11 cellular contexts compared by ENCODE assay signal in the genomic region with DNA sequence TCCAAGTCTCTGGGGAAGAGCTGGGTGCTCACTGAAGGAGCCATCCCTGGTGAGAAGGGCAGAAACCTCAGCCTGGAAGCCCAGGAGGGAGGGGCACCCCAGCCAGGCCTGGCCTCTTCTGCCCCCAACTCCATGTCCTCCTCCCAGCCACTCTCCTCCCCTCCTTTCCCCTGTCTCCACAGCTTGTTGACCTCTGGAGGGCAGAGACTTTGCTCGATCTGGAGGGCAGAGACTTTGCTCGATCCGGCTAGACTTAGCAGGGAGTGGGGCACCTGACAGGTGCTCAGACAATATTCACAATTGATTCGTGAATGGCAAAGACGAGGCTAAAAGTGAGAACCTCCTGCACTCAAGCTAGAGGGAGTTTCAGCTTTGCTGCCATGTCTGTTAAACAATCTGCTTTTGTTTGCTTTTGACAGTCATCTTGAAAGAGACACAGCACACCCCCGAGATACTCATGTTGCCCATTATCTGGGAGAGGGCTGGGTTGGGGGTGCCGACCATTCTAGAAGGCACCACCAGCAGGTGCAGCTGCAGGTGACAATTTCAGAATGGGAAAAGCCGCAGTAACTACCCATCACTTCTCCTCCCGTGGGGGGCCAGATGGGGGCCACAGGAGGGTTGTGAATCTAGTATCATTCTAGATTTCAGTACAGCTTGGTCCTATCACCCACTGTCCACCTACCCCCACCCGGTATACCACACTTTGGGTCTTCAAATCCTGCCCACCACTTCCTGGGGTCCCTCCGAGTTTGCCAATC. TPM values are rescaled to one million over a fixed set of nuclear protein-coding genes. Genes with fewer than 3 reads are reported as not detected.
DNase-seq lines count a peak whose midpoint lies in the region; ATAC-seq lines count a peak whose summit lies in the region.
"Had no signal": no experiment of that assay in that cellular context is flagged by ENCODE, and none has a peak within 500 bp of the region (broad histone marks: within the 10 kb centered on the region; RNA-seq: fewer than 3 reads in every experiment).

No MANE protein-coding gene starts in this region.

- H3K36me3 Mint-ChIP-seq in activated CD8-positive, alpha-beta memory T cell treated with anti-CD3 and anti-CD28 coated beads, Interleukin-2, amount 10 ng/mL, durations not matched to agents 7 days and 5 days = peaks cover 6% of the 10 kb centered on the region
- H3K36me3 Mint-ChIP-seq in activated naive CD8-positive, alpha-beta T cell treated with anti-CD3 and anti-CD28 coated beads, Interleukin-2, amount 10 ng/mL, durations not matched to agents 7 days and 5 days = peaks cover 16% of the 10 kb centered on the region

- no peaks in the 10 kb centered on the region for H3K9me3 Mint-ChIP-seq in activated CD8-positive, alpha-beta memory T cell treated with anti-CD3 and anti-CD28 coated beads, Interleukin-2, amount 10 ng/mL, durations not matched to agents 7 days and 5 days (ENCODE audit: low read depth)
- no peaks in the 10 kb centered on the region for H3K9me3 Mint-ChIP-seq in activated naive CD8-positive, alpha-beta T cell treated with anti-CD3 and anti-CD28 coated beads, Interleukin-2, amount 10 ng/mL, durations not matched to agents 7 days and 5 days
- H3K9me3 Mint-ChIP-seq in stimulated activated naive CD8-positive, alpha-beta T cell treated with anti-CD3 and anti-CD28 coated beads, Interleukin-15, amount 100 ng/mL, for 72 hours = no peaks in the 10 kb centered on the region
- H3K9me3 Mint-ChIP-seq: IgD-negative memory B cell had no signal

- peaks cover 37% of the 10 kb centered on the region for H3K4me1 Mint-ChIP-seq in activated CD8-positive, alpha-beta memory T cell treated with anti-CD3 and anti-CD28 coated beads, Interleukin-2, amount 10 ng/mL, durations not matched to agents 7 days and 5 days
- H3K4me1 Mint-ChIP-seq in activated naive CD8-positive, alpha-beta T cell treated with anti-CD3 and anti-CD28 coated beads, Interleukin-2, amount 10 ng/mL, durations not matched to agents 7 days and 5 days = peaks cover 23% of the 10 kb centered on the region
- H3K4me1 Mint-ChIP-seq in stimulated activated naive CD8-positive, alpha-beta T cell treated with anti-CD3 and anti-CD28 coated beads, Interleukin-15, amount 100 ng/mL, for 72 hours = peaks cover 66% of the 10 kb centered on the region

- POLR2A ChIA-PET in activated naive CD8-positive, alpha-beta T cell treated with anti-CD3 and anti-CD28 coated beads, Interleukin-2, amount 10 ng/mL, durations not matched to agents 7 days and 5 days (lab: Charles Lee) = interaction anchor here (2.0 to 4.0 kb wide), 7 partner anchors 8 to 76 kb away, joined by 10 to 64 read pairs (median 17); no protein-coding TSS in a partner anchor

- ATAC-seq in activated CD8-positive, alpha-beta memory T cell treated with anti-CD3 and anti-CD28 coated beads, Interleukin-2, amount 10 ng/mL, durations not matched to agents 7 days and 5 days = no peak
- peak; percentile 51 for ATAC-seq in HG02870 (IDR thresholded peaks at IDR 0.05; ENCODE audit: unreplicated experiment)
- no peak for ATAC-seq in activated naive CD8-positive, alpha-beta T cell treated with anti-CD3 and anti-CD28 coated beads, Interleukin-2, amount 10 ng/mL, durations not matched to agents 7 days and 5 days (ENCODE audit: low read depth)
- no peak for ATAC-seq in stimulated activated naive CD8-positive, alpha-beta T cell treated with anti-CD3 and anti-CD28 coated beads, Interleukin-15, amount 100 ng/mL, for 72 hours
- no peak for ATAC-seq in HG02840 (IDR thresholded peaks at IDR 0.05; ENCODE audit: low FRiP score, unreplicated experiment)

- H3K27me3 Mint-ChIP-seq in activated CD8-positive, alpha-beta memory T cell treated with anti-CD3 and anti-CD28 coated beads, Interleukin-2, amount 10 ng/mL, durations not matched to agents 7 days and 5 days = no peaks in the 10 kb centered on the region
- H3K27me3 Mint-ChIP-seq in activated naive CD8-positive, alpha-beta T cell treated with anti-CD3 and anti-CD28 coated beads, Interleukin-2, amount 10 ng/mL, durations not matched to agents 7 days and 5 days = no peaks in the 10 kb centered on the region
- H3K27me3 Mint-ChIP-seq in stimulated activated naive CD8-positive, alpha-beta T cell treated with anti-CD3 and anti-CD28 coated beads, Interleukin-15, amount 100 ng/mL, for 72 hours = no peaks in the 10 kb centered on the region
- H3K27me3 Mint-ChIP-seq: IgD-negative memory B cell had no signal

- H3K27ac Mint-ChIP-seq in activated CD8-positive, alpha-beta memory T cell treated with anti-CD3 and anti-CD28 coated beads, Interleukin-2, amount 10 ng/mL, durations not matched to agents 7 days and 5 days = peak overlapping the region; percentile 98
- H3K27ac Mint-ChIP-seq in activated naive CD8-positive, alpha-beta T cell treated with anti-CD3 and anti-CD28 coated beads, Interleukin-2, amount 10 ng/mL, durations not matched to agents 7 days and 5 days = peak overlapping the region; percentile 99
- H3K27ac Mint-ChIP-seq in stimulated activated naive CD8-positive, alpha-beta T cell treated with anti-CD3 and anti-CD28 coated beads, Interleukin-15, amount 100 ng/mL, for 72 hours = peak overlapping the region; percentile 97 to 98

- H3K4me3 Mint-ChIP-seq in activated CD8-positive, alpha-beta memory T cell treated with anti-CD3 and anti-CD28 coated beads, Interleukin-2, amount 10 ng/mL, durations not matched to agents 7 days and 5 days = peak overlapping the region; percentile 61
- peak overlapping the region; percentile 37 for H3K4me3 Mint-ChIP-seq in activated naive CD8-positive, alpha-beta T cell treated with anti-CD3 and anti-CD28 coated beads, Interleukin-2, amount 10 ng/mL, durations not matched to agents 7 days and 5 days
- peak overlapping the region; percentile 75 to 76 for H3K4me3 Mint-ChIP-seq in stimulated activated naive CD8-positive, alpha-beta T cell treated with anti-CD3 and anti-CD28 coated beads, Interleukin-15, amount 100 ng/mL, for 72 hours

- CTCF ChIA-PET in activated CD8-positive, alpha-beta memory T cell treated with anti-CD3 and anti-CD28 coated beads, Interleukin-2, amount 10 ng/mL, durations not matched to agents 7 days and 5 days (lab: Charles Lee) = interaction anchor here (1.2 to 3.6 kb wide), 8 partner anchors 9 to 280 kb away, joined by 3 to 18 read pairs (median 10); no protein-coding TSS in a partner anchor

- DNase-seq in activated CD8-positive, alpha-beta memory T cell treated with anti-CD3 and anti-CD28 coated beads, Interleukin-2, amount 10 ng/mL, durations not matched to agents 7 days and 5 days = no peak
- DNase-seq in activated CD8-positive, alpha-beta memory T cell treated with anti-CD3 and anti-CD28 coated beads, Interleukin-2, amount 50 U/mL, for 48 hours = no peak
- DNase-seq in activated naive CD8-positive, alpha-beta T cell treated with anti-CD3 and anti-CD28 coated beads, Interleukin-2, amount 10 ng/mL, durations not matched to agents 7 days and 5 days = no peak
- DNase-seq in stimulated activated naive CD8-positive, alpha-beta T cell treated with anti-CD3 and anti-CD28 coated beads, Interleukin-15, amount 100 ng/mL, for 72 hours = no peak
- no peak for DNase-seq in NCI-H524 (lab: John Stamatoyannopoulos, UW)
- DNase-seq in AG08395 (ENCODE audit: low spot score) = no peak
- DNase-seq: esophagus squamous epithelium, NCI-H1436 treated with DMSO at 0.1 percent for 48 hours had no signal

RNA-seq across cellular contexts. Expression of gene DNMT3A, which starts 54.8 kb away (rescaled TPM):
- 10 to 100 TPM; 59.9 to 70.1 TPM for total RNA-seq in activated CD8-positive, alpha-beta memory T cell treated with anti-CD3 and anti-CD28 coated beads, Interleukin-2, amount 10 ng/mL, durations not matched to agents 7 days and 5 days
- total RNA-seq in activated naive CD8-positive, alpha-beta T cell treated with anti-CD3 and anti-CD28 coated beads, Interleukin-2, amount 10 ng/mL, durations not matched to agents 7 days and 5 days = 10 to 100 TPM; 76.7 to 84.7 TPM
